Comparison of ENCODE assay signal across 2 cellular contexts in the genomic region with DNA sequence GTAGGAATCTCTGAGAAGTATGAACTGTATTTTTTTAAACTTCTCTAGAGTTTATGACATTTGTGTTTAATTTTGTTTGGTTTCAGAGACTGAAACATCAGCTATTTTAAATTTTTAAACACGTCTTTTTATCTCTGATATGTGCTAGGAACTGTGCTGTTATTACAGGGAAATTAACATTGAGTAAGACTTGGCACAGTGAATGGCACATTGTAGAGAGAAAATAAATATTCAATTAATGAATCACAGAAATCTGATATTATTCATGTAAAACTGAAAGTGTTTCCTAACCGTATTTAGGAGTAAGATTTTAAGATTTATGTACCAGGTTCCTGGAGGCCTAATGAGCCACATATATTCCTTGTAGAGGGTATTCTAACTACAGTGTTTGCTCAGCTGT.
TF ChIP-seq lines count a peak whose summit lies in the region.

No MANE protein-coding gene starts in this region.

TF ChIP-seq in liver, 16 proteins besides CTCF, POLR2A, EP300 and RAD21:
- TF ChIP-seq RXRA (IDR thresholded peaks at IDR 0.05) (no peak), REST (IDR thresholded peaks at IDR 0.05) (no peak), ATF3 (IDR thresholded peaks at IDR 0.05) (no peak), MAX (IDR thresholded peaks at IDR 0.05) (no peak), TAF1 (conservative IDR thresholded peaks at IDR 0.05) (no peak)

TF ChIP-seq in HepG2, 621 proteins besides CTCF, POLR2A, EP300 and RAD21:
- TF ChIP-seq, protein P1, sequence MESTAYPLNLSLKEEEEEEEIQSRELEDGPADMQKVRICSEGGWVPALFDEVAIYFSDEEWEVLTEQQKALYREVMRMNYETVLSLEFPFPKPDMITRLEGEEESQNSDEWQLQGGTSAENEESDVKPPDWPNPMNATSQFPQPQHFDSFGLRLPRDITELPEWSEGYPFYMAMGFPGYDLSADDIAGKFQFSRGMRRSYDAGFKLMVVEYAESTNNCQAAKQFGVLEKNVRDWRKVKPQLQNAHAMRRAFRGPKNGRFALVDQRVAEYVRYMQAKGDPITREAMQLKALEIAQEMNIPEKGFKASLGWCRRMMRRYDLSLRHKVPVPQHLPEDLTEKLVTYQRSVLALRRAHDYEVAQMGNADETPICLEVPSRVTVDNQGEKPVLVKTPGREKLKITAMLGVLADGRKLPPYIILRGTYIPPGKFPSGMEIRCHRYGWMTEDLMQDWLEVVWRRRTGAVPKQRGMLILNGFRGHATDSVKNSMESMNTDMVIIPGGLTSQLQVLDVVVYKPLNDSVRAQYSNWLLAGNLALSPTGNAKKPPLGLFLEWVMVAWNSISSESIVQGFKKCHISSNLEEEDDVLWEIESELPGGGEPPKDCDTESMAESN (CRISPR knock-in tag; conservative IDR thresholded peaks at IDR 0.05) = no peak
- TF ChIP-seq ZKSCAN5 (CRISPR knock-in tag; IDR thresholded peaks at IDR 0.05) (no peak), CEBPG (CRISPR knock-in tag; IDR thresholded peaks at IDR 0.05) (no peak), ZNF761 (CRISPR knock-in tag; conservative IDR thresholded peaks at IDR 0.05) (no peak), ZNF777 (CRISPR knock-in tag; IDR thresholded peaks at IDR 0.05) (no peak), NFIB (CRISPR knock-in tag; IDR thresholded peaks at IDR 0.05; ENCODE audit: borderline replicate concordance) (no peak), ASH2L (IDR thresholded peaks at IDR 0.05; ENCODE audit: insufficient read length, low read depth, low read length) (no peak)
- TF ChIP-seq, protein P2, sequence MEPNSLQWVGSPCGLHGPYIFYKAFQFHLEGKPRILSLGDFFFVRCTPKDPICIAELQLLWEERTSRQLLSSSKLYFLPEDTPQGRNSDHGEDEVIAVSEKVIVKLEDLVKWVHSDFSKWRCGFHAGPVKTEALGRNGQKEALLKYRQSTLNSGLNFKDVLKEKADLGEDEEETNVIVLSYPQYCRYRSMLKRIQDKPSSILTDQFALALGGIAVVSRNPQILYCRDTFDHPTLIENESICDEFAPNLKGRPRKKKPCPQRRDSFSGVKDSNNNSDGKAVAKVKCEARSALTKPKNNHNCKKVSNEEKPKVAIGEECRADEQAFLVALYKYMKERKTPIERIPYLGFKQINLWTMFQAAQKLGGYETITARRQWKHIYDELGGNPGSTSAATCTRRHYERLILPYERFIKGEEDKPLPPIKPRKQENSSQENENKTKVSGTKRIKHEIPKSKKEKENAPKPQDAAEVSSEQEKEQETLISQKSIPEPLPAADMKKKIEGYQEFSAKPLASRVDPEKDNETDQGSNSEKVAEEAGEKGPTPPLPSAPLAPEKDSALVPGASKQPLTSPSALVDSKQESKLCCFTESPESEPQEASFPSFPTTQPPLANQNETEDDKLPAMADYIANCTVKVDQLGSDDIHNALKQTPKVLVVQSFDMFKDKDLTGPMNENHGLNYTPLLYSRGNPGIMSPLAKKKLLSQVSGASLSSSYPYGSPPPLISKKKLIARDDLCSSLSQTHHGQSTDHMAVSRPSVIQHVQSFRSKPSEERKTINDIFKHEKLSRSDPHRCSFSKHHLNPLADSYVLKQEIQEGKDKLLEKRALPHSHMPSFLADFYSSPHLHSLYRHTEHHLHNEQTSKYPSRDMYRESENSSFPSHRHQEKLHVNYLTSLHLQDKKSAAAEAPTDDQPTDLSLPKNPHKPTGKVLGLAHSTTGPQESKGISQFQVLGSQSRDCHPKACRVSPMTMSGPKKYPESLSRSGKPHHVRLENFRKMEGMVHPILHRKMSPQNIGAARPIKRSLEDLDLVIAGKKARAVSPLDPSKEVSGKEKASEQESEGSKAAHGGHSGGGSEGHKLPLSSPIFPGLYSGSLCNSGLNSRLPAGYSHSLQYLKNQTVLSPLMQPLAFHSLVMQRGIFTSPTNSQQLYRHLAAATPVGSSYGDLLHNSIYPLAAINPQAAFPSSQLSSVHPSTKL (CRISPR knock-in tag; IDR thresholded peaks at IDR 0.05) = no peak
- TF ChIP-seq, protein P3, sequence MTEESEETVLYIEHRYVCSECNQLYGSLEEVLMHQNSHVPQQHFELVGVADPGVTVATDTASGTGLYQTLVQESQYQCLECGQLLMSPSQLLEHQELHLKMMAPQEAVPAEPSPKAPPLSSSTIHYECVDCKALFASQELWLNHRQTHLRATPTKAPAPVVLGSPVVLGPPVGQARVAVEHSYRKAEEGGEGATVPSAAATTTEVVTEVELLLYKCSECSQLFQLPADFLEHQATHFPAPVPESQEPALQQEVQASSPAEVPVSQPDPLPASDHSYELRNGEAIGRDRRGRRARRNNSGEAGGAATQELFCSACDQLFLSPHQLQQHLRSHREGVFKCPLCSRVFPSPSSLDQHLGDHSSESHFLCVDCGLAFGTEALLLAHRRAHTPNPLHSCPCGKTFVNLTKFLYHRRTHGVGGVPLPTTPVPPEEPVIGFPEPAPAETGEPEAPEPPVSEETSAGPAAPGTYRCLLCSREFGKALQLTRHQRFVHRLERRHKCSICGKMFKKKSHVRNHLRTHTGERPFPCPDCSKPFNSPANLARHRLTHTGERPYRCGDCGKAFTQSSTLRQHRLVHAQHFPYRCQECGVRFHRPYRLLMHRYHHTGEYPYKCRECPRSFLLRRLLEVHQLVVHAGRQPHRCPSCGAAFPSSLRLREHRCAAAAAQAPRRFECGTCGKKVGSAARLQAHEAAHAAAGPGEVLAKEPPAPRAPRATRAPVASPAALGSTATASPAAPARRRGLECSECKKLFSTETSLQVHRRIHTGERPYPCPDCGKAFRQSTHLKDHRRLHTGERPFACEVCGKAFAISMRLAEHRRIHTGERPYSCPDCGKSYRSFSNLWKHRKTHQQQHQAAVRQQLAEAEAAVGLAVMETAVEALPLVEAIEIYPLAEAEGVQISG (CRISPR knock-in tag; IDR thresholded peaks at IDR 0.05) = no peak
